26 cellular contexts compared by ENCODE assay signal in genomic region chr16:81931927-81932326, GRCh38.
"Had no signal": no experiment of that assay in that cellular context is flagged by ENCODE, and none has a peak within 500 bp of the region (broad histone marks: within the 10 kb centered on the region; RNA-seq: fewer than 3 reads in every experiment).

No MANE protein-coding gene starts in this region.

- H3K27ac Mint-ChIP-seq: nephron progenitor cell; neural progenitor cell; stimulated activated effector memory CD8-positive, alpha-beta T cell treated with anti-CD3 and anti-CD28 coated beads, Interleukin-12 subunit alpha, Interleukin-12 subunit beta, amount 100 ng/mL, for 72 hours; stimulated activated naive CD8-positive, alpha-beta T cell treated with anti-CD3 and anti-CD28 coated beads, Interleukin-15, amount 100 ng/mL, for 72 hours; type B pancreatic cell had no signal

- H3K36me3 Mint-ChIP-seq: type B pancreatic cell had no signal

- DNase-seq: hippocampal formation; kidney; left colon; left lung; lower lobe of right lung; mammary epithelial cell; mesenchymal stem cell; natural killer cell; nephron progenitor cell; occipital lobe; ovary; posterior cingulate gyrus; retina; right cardiac atrium; stimulated activated CD4-positive, alpha-beta T cell treated with anti-CD3 and anti-CD28 coated beads, Interleukin-12 subunit alpha, Interleukin-12 subunit beta, amount 100 ng/mL, for 4 hours; stimulated activated CD4-positive, alpha-beta T cell treated with anti-CD3 and anti-CD28 coated beads, Interleukin-15, amount 100 ng/mL, for 24 hours; stimulated activated CD4-positive, alpha-beta T cell treated with anti-CD3 and anti-CD28 coated beads, Interleukin-2, amount 100 ng/mL, for 24 hours; stimulated activated CD4-positive, alpha-beta T cell treated with anti-CD3 and anti-CD28 coated beads, Interleukin-4, amount 100 ng/mL, for 24 hours; stimulated activated naive CD4-positive, alpha-beta T cell treated with Interleukin-2 at 50 U/mL for 16 hours; stimulated activated naive CD8-positive, alpha-beta T cell treated with anti-CD3 and anti-CD28 coated beads, Interleukin-15, amount 100 ng/mL, for 72 hours; substantia nigra; uterus had no signal

- H3K4me3 Mint-ChIP-seq: natural killer cell; nephron progenitor cell; neural progenitor cell; stimulated activated effector memory CD8-positive, alpha-beta T cell treated with anti-CD3 and anti-CD28 coated beads, Interleukin-12 subunit alpha, Interleukin-12 subunit beta, amount 100 ng/mL, for 72 hours; stimulated activated naive CD8-positive, alpha-beta T cell treated with anti-CD3 and anti-CD28 coated beads, Interleukin-15, amount 100 ng/mL, for 72 hours; type B pancreatic cell had no signal

- H3K9me3 Mint-ChIP-seq: natural killer cell; nephron progenitor cell; stimulated activated effector memory CD8-positive, alpha-beta T cell treated with anti-CD3 and anti-CD28 coated beads, Interleukin-12 subunit alpha, Interleukin-12 subunit beta, amount 100 ng/mL, for 72 hours; stimulated activated naive CD8-positive, alpha-beta T cell treated with anti-CD3 and anti-CD28 coated beads, Interleukin-15, amount 100 ng/mL, for 72 hours; type B pancreatic cell had no signal

- ATAC-seq: left colon; left lung; lower lobe of right lung; natural killer cell; sciatic nerve; stimulated activated effector memory CD8-positive, alpha-beta T cell treated with anti-CD3 and anti-CD28 coated beads, Interleukin-12 subunit alpha, Interleukin-12 subunit beta, amount 100 ng/mL, for 72 hours; stimulated activated naive CD8-positive, alpha-beta T cell treated with anti-CD3 and anti-CD28 coated beads, Interleukin-15, amount 100 ng/mL, for 72 hours had no signal

- H3K27me3 Mint-ChIP-seq: stimulated activated naive CD8-positive, alpha-beta T cell treated with anti-CD3 and anti-CD28 coated beads, Interleukin-15, amount 100 ng/mL, for 72 hours; type B pancreatic cell had no signal

- FAIRE-seq: kidney had no signal
